1 cellular context compared by ENCODE assay signal in the genomic region with DNA sequence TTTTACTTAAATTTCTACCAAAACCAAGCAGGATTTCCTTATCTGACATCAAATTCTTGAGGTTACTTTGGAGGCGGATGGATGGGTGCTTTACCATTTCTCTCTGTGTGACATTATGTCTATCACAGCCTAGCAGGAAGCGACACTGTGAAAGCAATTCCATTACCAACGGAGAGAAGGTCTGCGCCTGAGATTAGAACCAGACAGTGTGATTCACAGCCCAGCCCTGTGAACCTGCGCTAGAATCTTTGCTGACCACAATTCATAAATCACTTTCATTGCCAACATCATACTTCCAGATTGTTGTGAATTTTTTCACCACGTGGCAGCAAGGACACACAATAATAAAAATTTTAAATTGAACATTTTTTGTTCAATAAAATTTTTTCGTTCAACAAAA.
TF ChIP-seq lines count a peak whose summit lies in the region.

No MANE protein-coding gene starts in this region.

TF ChIP-seq in K562, 482 proteins besides CTCF, POLR2A, EP300 and RAD21 (continued from another document and continues in another):
- TF ChIP-seq, protein P1, sequence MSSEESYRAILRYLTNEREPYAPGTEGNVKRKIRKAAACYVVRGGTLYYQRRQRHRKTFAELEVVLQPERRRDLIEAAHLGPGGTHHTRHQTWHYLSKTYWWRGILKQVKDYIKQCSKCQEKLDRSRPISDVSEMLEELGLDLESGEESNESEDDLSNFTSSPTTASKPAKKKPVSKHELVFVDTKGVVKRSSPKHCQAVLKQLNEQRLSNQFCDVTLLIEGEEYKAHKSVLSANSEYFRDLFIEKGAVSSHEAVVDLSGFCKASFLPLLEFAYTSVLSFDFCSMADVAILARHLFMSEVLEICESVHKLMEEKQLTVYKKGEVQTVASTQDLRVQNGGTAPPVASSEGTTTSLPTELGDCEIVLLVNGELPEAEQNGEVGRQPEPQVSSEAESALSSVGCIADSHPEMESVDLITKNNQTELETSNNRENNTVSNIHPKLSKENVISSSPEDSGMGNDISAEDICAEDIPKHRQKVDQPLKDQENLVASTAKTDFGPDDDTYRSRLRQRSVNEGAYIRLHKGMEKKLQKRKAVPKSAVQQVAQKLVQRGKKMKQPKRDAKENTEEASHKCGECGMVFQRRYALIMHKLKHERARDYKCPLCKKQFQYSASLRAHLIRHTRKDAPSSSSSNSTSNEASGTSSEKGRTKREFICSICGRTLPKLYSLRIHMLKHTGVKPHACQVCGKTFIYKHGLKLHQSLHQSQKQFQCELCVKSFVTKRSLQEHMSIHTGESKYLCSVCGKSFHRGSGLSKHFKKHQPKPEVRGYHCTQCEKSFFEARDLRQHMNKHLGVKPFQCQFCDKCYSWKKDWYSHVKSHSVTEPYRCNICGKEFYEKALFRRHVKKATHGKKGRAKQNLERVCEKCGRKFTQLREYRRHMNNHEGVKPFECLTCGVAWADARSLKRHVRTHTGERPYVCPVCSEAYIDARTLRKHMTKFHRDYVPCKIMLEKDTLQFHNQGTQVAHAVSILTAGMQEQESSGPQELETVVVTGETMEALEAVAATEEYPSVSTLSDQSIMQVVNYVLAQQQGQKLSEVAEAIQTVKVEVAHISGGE (CRISPR knock-in tag; IDR thresholded peaks at IDR 0.05), result no peak
- TF ChIP-seq ZNF324 (CRISPR knock-in tag; IDR thresholded peaks at IDR 0.05), result no peak
- peak; percentile 96 for TF ChIP-seq PML (IDR thresholded peaks at IDR 0.05; ENCODE audit: low read length)
- no peak for TF ChIP-seq ESRRB (CRISPR knock-in tag; IDR thresholded peaks at IDR 0.05; ENCODE audit: borderline replicate concordance)
- TF ChIP-seq, protein P2, sequence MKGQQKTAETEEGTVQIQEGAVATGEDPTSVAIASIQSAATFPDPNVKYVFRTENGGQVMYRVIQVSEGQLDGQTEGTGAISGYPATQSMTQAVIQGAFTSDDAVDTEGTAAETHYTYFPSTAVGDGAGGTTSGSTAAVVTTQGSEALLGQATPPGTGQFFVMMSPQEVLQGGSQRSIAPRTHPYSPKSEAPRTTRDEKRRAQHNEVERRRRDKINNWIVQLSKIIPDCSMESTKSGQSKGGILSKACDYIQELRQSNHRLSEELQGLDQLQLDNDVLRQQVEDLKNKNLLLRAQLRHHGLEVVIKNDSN (CRISPR knock-in tag; IDR thresholded peaks at IDR 0.05), result no peak
- TF ChIP-seq NR1H2 (CRISPR knock-in tag; IDR thresholded peaks at IDR 0.05), result no peak
- no peak for TF ChIP-seq MCM5 (IDR thresholded peaks at IDR 0.05; ENCODE audit: low read depth)
- TF ChIP-seq ZNF3 (CRISPR knock-in tag; IDR thresholded peaks at IDR 0.05), result no peak
- TF ChIP-seq ZNF253 (CRISPR knock-in tag; conservative IDR thresholded peaks at IDR 0.05), result no peak
- peak; percentile 64 to 85; a peak in 2 of 4 replicates for TF ChIP-seq ARNT (IDR thresholded peaks at IDR 0.05)
- TF ChIP-seq, protein P3, sequence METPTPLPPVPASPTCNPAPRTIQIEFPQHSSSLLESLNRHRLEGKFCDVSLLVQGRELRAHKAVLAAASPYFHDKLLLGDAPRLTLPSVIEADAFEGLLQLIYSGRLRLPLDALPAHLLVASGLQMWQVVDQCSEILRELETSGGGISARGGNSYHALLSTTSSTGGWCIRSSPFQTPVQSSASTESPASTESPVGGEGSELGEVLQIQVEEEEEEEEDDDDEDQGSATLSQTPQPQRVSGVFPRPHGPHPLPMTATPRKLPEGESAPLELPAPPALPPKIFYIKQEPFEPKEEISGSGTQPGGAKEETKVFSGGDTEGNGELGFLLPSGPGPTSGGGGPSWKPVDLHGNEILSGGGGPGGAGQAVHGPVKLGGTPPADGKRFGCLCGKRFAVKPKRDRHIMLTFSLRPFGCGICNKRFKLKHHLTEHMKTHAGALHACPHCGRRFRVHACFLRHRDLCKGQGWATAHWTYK (CRISPR knock-in tag; IDR thresholded peaks at IDR 0.05), result no peak
- TF ChIP-seq, protein P4, sequence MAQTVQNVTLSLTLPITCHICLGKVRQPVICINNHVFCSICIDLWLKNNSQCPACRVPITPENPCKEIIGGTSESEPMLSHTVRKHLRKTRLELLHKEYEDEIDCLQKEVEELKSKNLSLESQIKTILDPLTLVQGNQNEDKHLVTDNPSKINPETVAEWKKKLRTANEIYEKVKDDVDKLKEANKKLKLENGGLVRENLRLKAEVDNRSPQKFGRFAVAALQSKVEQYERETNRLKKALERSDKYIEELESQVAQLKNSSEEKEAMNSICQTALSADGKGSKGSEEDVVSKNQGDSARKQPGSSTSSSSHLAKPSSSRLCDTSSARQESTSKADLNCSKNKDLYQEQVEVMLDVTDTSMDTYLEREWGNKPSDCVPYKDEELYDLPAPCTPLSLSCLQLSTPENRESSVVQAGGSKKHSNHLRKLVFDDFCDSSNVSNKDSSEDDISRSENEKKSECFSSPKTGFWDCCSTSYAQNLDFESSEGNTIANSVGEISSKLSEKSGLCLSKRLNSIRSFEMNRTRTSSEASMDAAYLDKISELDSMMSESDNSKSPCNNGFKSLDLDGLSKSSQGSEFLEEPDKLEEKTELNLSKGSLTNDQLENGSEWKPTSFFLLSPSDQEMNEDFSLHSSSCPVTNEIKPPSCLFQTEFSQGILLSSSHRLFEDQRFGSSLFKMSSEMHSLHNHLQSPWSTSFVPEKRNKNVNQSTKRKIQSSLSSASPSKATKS (CRISPR knock-in tag; IDR thresholded peaks at IDR 0.05), result no peak
- TF ChIP-seq, protein P5, sequence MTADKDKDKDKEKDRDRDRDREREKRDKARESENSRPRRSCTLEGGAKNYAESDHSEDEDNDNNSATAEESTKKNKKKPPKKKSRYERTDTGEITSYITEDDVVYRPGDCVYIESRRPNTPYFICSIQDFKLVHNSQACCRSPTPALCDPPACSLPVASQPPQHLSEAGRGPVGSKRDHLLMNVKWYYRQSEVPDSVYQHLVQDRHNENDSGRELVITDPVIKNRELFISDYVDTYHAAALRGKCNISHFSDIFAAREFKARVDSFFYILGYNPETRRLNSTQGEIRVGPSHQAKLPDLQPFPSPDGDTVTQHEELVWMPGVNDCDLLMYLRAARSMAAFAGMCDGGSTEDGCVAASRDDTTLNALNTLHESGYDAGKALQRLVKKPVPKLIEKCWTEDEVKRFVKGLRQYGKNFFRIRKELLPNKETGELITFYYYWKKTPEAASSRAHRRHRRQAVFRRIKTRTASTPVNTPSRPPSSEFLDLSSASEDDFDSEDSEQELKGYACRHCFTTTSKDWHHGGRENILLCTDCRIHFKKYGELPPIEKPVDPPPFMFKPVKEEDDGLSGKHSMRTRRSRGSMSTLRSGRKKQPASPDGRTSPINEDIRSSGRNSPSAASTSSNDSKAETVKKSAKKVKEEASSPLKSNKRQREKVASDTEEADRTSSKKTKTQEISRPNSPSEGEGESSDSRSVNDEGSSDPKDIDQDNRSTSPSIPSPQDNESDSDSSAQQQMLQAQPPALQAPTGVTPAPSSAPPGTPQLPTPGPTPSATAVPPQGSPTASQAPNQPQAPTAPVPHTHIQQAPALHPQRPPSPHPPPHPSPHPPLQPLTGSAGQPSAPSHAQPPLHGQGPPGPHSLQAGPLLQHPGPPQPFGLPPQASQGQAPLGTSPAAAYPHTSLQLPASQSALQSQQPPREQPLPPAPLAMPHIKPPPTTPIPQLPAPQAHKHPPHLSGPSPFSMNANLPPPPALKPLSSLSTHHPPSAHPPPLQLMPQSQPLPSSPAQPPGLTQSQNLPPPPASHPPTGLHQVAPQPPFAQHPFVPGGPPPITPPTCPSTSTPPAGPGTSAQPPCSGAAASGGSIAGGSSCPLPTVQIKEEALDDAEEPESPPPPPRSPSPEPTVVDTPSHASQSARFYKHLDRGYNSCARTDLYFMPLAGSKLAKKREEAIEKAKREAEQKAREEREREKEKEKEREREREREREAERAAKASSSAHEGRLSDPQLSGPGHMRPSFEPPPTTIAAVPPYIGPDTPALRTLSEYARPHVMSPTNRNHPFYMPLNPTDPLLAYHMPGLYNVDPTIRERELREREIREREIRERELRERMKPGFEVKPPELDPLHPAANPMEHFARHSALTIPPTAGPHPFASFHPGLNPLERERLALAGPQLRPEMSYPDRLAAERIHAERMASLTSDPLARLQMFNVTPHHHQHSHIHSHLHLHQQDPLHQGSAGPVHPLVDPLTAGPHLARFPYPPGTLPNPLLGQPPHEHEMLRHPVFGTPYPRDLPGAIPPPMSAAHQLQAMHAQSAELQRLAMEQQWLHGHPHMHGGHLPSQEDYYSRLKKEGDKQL (CRISPR knock-in tag; IDR thresholded peaks at IDR 0.05; ENCODE audit: borderline replicate concordance), result no peak
- peak; percentile 98 for TF ChIP-seq CBFA2T3 (IDR thresholded peaks at IDR 0.05)
- TF ChIP-seq CBX1 (IDR thresholded peaks at IDR 0.05; ENCODE audit: low read depth), result no peak
- no peak for TF ChIP-seq ELF2 (CRISPR knock-in tag; IDR thresholded peaks at IDR 0.05)
- TF ChIP-seq NFXL1 (CRISPR knock-in tag; IDR thresholded peaks at IDR 0.05), result no peak
- TF ChIP-seq, protein P6, sequence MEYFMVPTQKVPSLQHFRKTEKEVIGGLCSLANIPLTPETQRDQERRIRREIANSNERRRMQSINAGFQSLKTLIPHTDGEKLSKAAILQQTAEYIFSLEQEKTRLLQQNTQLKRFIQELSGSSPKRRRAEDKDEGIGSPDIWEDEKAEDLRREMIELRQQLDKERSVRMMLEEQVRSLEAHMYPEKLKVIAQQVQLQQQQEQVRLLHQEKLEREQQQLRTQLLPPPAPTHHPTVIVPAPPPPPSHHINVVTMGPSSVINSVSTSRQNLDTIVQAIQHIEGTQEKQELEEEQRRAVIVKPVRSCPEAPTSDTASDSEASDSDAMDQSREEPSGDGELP (CRISPR knock-in tag; IDR thresholded peaks at IDR 0.05; ENCODE audit: borderline replicate concordance), result no peak
- no peak for TF ChIP-seq RBM17 (IDR thresholded peaks at IDR 0.05; ENCODE audit: borderline replicate concordance, low read depth, low read length)
- TF ChIP-seq, protein P7, sequence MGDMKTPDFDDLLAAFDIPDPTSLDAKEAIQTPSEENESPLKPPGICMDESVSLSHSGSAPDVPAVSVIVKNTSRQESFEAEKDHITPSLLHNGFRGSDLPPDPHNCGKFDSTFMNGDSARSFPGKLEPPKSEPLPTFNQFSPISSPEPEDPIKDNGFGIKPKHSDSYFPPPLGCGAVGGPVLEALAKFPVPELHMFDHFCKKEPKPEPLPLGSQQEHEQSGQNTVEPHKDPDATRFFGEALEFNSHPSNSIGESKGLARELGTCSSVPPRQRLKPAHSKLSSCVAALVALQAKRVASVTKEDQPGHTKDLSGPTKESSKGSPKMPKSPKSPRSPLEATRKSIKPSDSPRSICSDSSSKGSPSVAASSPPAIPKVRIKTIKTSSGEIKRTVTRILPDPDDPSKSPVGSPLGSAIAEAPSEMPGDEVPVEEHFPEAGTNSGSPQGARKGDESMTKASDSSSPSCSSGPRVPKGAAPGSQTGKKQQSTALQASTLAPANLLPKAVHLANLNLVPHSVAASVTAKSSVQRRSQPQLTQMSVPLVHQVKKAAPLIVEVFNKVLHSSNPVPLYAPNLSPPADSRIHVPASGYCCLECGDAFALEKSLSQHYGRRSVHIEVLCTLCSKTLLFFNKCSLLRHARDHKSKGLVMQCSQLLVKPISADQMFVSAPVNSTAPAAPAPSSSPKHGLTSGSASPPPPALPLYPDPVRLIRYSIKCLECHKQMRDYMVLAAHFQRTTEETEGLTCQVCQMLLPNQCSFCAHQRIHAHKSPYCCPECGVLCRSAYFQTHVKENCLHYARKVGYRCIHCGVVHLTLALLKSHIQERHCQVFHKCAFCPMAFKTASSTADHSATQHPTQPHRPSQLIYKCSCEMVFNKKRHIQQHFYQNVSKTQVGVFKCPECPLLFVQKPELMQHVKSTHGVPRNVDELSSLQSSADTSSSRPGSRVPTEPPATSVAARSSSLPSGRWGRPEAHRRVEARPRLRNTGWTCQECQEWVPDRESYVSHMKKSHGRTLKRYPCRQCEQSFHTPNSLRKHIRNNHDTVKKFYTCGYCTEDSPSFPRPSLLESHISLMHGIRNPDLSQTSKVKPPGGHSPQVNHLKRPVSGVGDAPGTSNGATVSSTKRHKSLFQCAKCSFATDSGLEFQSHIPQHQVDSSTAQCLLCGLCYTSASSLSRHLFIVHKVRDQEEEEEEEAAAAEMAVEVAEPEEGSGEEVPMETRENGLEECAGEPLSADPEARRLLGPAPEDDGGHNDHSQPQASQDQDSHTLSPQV (IDR thresholded peaks at IDR 0.05), result no peak
- peak; percentile 69 to 71; a peak in 3 of 4 replicates for TF ChIP-seq NRF1 (conservative IDR thresholded peaks at IDR 0.05 in 1 of 2, IDR thresholded peaks at IDR 0.05 in 1 of 2)
- TF ChIP-seq, protein P8, sequence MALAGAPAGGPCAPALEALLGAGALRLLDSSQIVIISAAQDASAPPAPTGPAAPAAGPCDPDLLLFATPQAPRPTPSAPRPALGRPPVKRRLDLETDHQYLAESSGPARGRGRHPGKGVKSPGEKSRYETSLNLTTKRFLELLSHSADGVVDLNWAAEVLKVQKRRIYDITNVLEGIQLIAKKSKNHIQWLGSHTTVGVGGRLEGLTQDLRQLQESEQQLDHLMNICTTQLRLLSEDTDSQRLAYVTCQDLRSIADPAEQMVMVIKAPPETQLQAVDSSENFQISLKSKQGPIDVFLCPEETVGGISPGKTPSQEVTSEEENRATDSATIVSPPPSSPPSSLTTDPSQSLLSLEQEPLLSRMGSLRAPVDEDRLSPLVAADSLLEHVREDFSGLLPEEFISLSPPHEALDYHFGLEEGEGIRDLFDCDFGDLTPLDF (CRISPR knock-in tag; IDR thresholded peaks at IDR 0.05), result no peak
- TF ChIP-seq GABPB1 (CRISPR knock-in tag; IDR thresholded peaks at IDR 0.05), result no peak
- TF ChIP-seq, protein P9, sequence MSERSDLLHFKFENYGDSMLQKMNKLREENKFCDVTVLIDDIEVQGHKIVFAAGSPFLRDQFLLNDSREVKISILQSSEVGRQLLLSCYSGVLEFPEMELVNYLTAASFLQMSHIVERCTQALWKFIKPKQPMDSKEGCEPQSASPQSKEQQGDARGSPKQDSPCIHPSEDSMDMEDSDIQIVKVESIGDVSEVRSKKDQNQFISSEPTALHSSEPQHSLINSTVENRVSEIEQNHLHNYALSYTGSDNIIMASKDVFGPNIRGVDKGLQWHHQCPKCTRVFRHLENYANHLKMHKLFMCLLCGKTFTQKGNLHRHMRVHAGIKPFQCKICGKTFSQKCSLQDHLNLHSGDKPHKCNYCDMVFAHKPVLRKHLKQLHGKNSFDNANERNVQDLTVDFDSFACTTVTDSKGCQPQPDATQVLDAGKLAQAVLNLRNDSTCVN (CRISPR knock-in tag; IDR thresholded peaks at IDR 0.05), result no peak
- no peak for TF ChIP-seq SRSF1 (IDR thresholded peaks at IDR 0.05; ENCODE audit: low read depth, low read length)
- TF ChIP-seq, protein P10, sequence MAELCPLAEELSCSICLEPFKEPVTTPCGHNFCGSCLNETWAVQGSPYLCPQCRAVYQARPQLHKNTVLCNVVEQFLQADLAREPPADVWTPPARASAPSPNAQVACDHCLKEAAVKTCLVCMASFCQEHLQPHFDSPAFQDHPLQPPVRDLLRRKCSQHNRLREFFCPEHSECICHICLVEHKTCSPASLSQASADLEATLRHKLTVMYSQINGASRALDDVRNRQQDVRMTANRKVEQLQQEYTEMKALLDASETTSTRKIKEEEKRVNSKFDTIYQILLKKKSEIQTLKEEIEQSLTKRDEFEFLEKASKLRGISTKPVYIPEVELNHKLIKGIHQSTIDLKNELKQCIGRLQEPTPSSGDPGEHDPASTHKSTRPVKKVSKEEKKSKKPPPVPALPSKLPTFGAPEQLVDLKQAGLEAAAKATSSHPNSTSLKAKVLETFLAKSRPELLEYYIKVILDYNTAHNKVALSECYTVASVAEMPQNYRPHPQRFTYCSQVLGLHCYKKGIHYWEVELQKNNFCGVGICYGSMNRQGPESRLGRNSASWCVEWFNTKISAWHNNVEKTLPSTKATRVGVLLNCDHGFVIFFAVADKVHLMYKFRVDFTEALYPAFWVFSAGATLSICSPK (IDR thresholded peaks at IDR 0.05; ENCODE audit: borderline replicate concordance), result no peak
